ENCODE assay signal across 36 cellular contexts in genomic region chr3:27108322-27108721, GRCh38.
"Had no signal": no experiment of that assay in that cellular context is flagged by ENCODE, and none has a peak within 500 bp of the region (broad histone marks: within the 10 kb centered on the region; RNA-seq: fewer than 3 reads in every experiment).

No MANE protein-coding gene starts in this region.

- H3K9me3 ChIP-seq: adrenal gland, ascending aorta, body of pancreas, breast epithelium had no signal

- H3K9me3 Mint-ChIP-seq: activated naive CD4-positive, alpha-beta T cell treated with anti-CD3 and anti-CD28 coated beads for 36 hours; activated naive CD4-positive, alpha-beta T cell treated with anti-CD3 and anti-CD28 coated beads, Interleukin-2, amount 10 ng/mL, durations not matched to agents 7 days and 5 days; activated naive CD4-positive, alpha-beta T cell treated with anti-CD3 and anti-CD28 coated beads, Interleukin-2, amount 50 U/mL, for 24 hours; activated naive CD4-positive, alpha-beta T cell treated with anti-CD3 and anti-CD28 coated beads, Interleukin-2, amount 50 U/mL, for 72 hours; activated naive CD8-positive, alpha-beta T cell treated with anti-CD3 and anti-CD28 coated beads for 36 hours; activated naive CD8-positive, alpha-beta T cell treated with anti-CD3 and anti-CD28 coated beads, Interleukin-2, amount 10 ng/mL, durations not matched to agents 7 days and 5 days; activated naive CD8-positive, alpha-beta T cell treated with anti-CD3 and anti-CD28 coated beads, Interleukin-2, amount 50 U/mL, for 24 hours; activated T-cell treated with anti-CD3 and anti-CD28 coated beads, Interleukin-2, amount 50 U/mL, for 24 hours; activated T-cell treated with anti-CD3 and anti-CD28 coated beads, Interleukin-2, amount 50 U/mL, for 4 hours; activated T-cell treated with anti-CD3 and anti-CD28 coated beads, Interleukin-2, amount 50 U/mL, for 72 hours; activated T-helper 1 cell treated with anti-CD3 and anti-CD28 coated beads, Interleukin-12 subunit alpha, Interleukin-12 subunit beta, Interleukin-2, Interleukin-4 antibody, amounts not matched to agents 30 ng/mL and 10 ng/mL and 1 ng/mL, durations not matched to agents 14 hours and 24 hours and 36 hours; activated T-helper 17 cell treated with anti-CD3 and anti-CD28 coated beads, Interleukin-2, amount 50 U/mL, for 72 hours; brain; central memory CD8-positive, alpha-beta T cell had no signal

- H3K27me3 ChIP-seq: adrenal gland, ascending aorta, body of pancreas, brain microvascular endothelial cell, breast epithelium, cardiac muscle cell had no signal

- H3K4me1 ChIP-seq: adrenal gland, ascending aorta, body of pancreas, breast epithelium had no signal

- ATAC-seq: activated naive CD4-positive, alpha-beta T cell treated with anti-CD3 and anti-CD28 coated beads, Interleukin-2, amount 50 U/mL, for 72 hours; activated naive CD8-positive, alpha-beta T cell treated with anti-CD3 and anti-CD28 coated beads, Interleukin-2, amount 50 U/mL, for 24 hours; activated T-cell treated with anti-CD3 and anti-CD28 coated beads, Interleukin-2, amount 50 U/mL, for 4 hours; activated T-cell treated with anti-CD3 and anti-CD28 coated beads, Interleukin-2, amount 50 U/mL, for 72 hours; activated T-helper 17 cell treated with anti-CD3 and anti-CD28 coated beads, Interleukin-2, amount 50 U/mL, for 72 hours; body of pancreas had no signal

- H3K4me3 Mint-ChIP-seq: activated naive CD4-positive, alpha-beta T cell treated with anti-CD3 and anti-CD28 coated beads for 36 hours; activated naive CD4-positive, alpha-beta T cell treated with anti-CD3 and anti-CD28 coated beads, Interleukin-2, amount 10 ng/mL, durations not matched to agents 7 days and 5 days; activated naive CD4-positive, alpha-beta T cell treated with anti-CD3 and anti-CD28 coated beads, Interleukin-2, amount 50 U/mL, for 24 hours; activated naive CD8-positive, alpha-beta T cell; activated naive CD8-positive, alpha-beta T cell treated with anti-CD3 and anti-CD28 coated beads for 36 hours; activated naive CD8-positive, alpha-beta T cell treated with anti-CD3 and anti-CD28 coated beads, Interleukin-2, amount 10 ng/mL, durations not matched to agents 7 days and 5 days; activated naive CD8-positive, alpha-beta T cell treated with anti-CD3 and anti-CD28 coated beads, Interleukin-2, amount 50 U/mL, for 24 hours; activated T-cell treated with anti-CD3 and anti-CD28 coated beads, Interleukin-2, amount 50 U/mL, for 24 hours; activated T-cell treated with anti-CD3 and anti-CD28 coated beads, Interleukin-2, amount 50 U/mL, for 4 hours; activated T-cell treated with anti-CD3 and anti-CD28 coated beads, Interleukin-2, amount 50 U/mL, for 72 hours; activated T-helper 1 cell treated with anti-CD3 and anti-CD28 coated beads, Interleukin-12 subunit alpha, Interleukin-12 subunit beta, Interleukin-2, Interleukin-4 antibody, amounts not matched to agents 30 ng/mL and 10 ng/mL and 1 ng/mL, durations not matched to agents 14 hours and 24 hours and 36 hours; activated T-helper 17 cell treated with anti-CD3 and anti-CD28 coated beads, Interleukin-2, amount 50 U/mL, for 72 hours; brain; central memory CD8-positive, alpha-beta T cell had no signal

- H3K27ac ChIP-seq: adrenal gland, ascending aorta, body of pancreas, brain microvascular endothelial cell, breast epithelium, cardiac muscle cell had no signal

- DNase-seq: activated effector memory CD4-positive, alpha-beta T cell treated with anti-CD3 and anti-CD28 coated beads, Interleukin-2, amount 50 U/mL, for 16 hours; activated effector memory CD4-positive, alpha-beta T cell treated with Interleukin-2 at 50 U/mL for 16 hours; activated gamma-delta T cell; activated gamma-delta T cell treated with Interleukin-2 at 50 U/mL for 16 hours; activated naive CD4-positive, alpha-beta T cell; activated naive CD4-positive, alpha-beta T cell treated with anti-CD3 and anti-CD28 coated beads for 36 hours; activated naive CD4-positive, alpha-beta T cell treated with anti-CD3 and anti-CD28 coated beads, Interleukin-2, amount 10 ng/mL, durations not matched to agents 7 days and 5 days; activated naive CD4-positive, alpha-beta T cell treated with anti-CD3 and anti-CD28 coated beads, Interleukin-2, amount 50 U/mL, for 16 hours; activated naive CD4-positive, alpha-beta T cell treated with Interleukin-2 at 50 U/mL for 16 hours; activated naive CD8-positive, alpha-beta T cell treated with anti-CD3 and anti-CD28 coated beads for 36 hours; activated naive CD8-positive, alpha-beta T cell treated with anti-CD3 and anti-CD28 coated beads, Interleukin-2, amount 10 ng/mL, durations not matched to agents 7 days and 5 days; activated naive CD8-positive, alpha-beta T cell treated with anti-CD3 and anti-CD28 coated beads, Interleukin-2, amount 50 U/mL, for 24 hours; activated T-cell treated with anti-CD3 and anti-CD28 coated beads, Interleukin-2, amount 50 U/mL, for 24 hours; activated T-cell treated with anti-CD3 and anti-CD28 coated beads, Interleukin-2, amount 50 U/mL, for 4 hours; activated T-cell treated with anti-CD3 and anti-CD28 coated beads, Interleukin-2, amount 50 U/mL, for 48 hours; activated T-cell treated with anti-CD3 and anti-CD28 coated beads, Interleukin-2, amount 50 U/mL, for 72 hours; adrenal gland; amniotic stem cell; amygdala; anterior cingulate cortex; aorta; body of pancreas; brain microvascular endothelial cell; caudate nucleus; central memory CD4-positive, alpha-beta T cell; cerebellar nuclear complex had no signal

- H3K4me1 Mint-ChIP-seq: activated naive CD4-positive, alpha-beta T cell treated with anti-CD3 and anti-CD28 coated beads, Interleukin-2, amount 10 ng/mL, durations not matched to agents 7 days and 5 days; activated naive CD4-positive, alpha-beta T cell treated with anti-CD3 and anti-CD28 coated beads, Interleukin-2, amount 50 U/mL, for 24 hours; activated naive CD8-positive, alpha-beta T cell treated with anti-CD3 and anti-CD28 coated beads for 36 hours; activated naive CD8-positive, alpha-beta T cell treated with anti-CD3 and anti-CD28 coated beads, Interleukin-2, amount 10 ng/mL, durations not matched to agents 7 days and 5 days; activated naive CD8-positive, alpha-beta T cell treated with anti-CD3 and anti-CD28 coated beads, Interleukin-2, amount 50 U/mL, for 24 hours; activated T-helper 17 cell treated with anti-CD3 and anti-CD28 coated beads, Interleukin-2, amount 50 U/mL, for 72 hours; central memory CD8-positive, alpha-beta T cell had no signal

- H3K36me3 ChIP-seq: adrenal gland, ascending aorta, brain microvascular endothelial cell, breast epithelium, cardiac muscle cell had no signal

- H3K36me3 Mint-ChIP-seq: activated naive CD4-positive, alpha-beta T cell treated with anti-CD3 and anti-CD28 coated beads, Interleukin-2, amount 10 ng/mL, durations not matched to agents 7 days and 5 days; activated naive CD4-positive, alpha-beta T cell treated with anti-CD3 and anti-CD28 coated beads, Interleukin-2, amount 50 U/mL, for 24 hours; activated naive CD4-positive, alpha-beta T cell treated with anti-CD3 and anti-CD28 coated beads, Interleukin-2, amount 50 U/mL, for 72 hours; activated naive CD8-positive, alpha-beta T cell; activated naive CD8-positive, alpha-beta T cell treated with anti-CD3 and anti-CD28 coated beads for 36 hours; activated naive CD8-positive, alpha-beta T cell treated with anti-CD3 and anti-CD28 coated beads, Interleukin-2, amount 10 ng/mL, durations not matched to agents 7 days and 5 days; brain had no signal

- H3K27ac Mint-ChIP-seq: activated naive CD4-positive, alpha-beta T cell treated with anti-CD3 and anti-CD28 coated beads for 36 hours; activated naive CD4-positive, alpha-beta T cell treated with anti-CD3 and anti-CD28 coated beads, Interleukin-2, amount 10 ng/mL, durations not matched to agents 7 days and 5 days; activated naive CD4-positive, alpha-beta T cell treated with anti-CD3 and anti-CD28 coated beads, Interleukin-2, amount 50 U/mL, for 24 hours; activated naive CD4-positive, alpha-beta T cell treated with anti-CD3 and anti-CD28 coated beads, Interleukin-2, amount 50 U/mL, for 72 hours; activated naive CD8-positive, alpha-beta T cell; activated naive CD8-positive, alpha-beta T cell treated with anti-CD3 and anti-CD28 coated beads for 36 hours; activated naive CD8-positive, alpha-beta T cell treated with anti-CD3 and anti-CD28 coated beads, Interleukin-2, amount 10 ng/mL, durations not matched to agents 7 days and 5 days; activated naive CD8-positive, alpha-beta T cell treated with anti-CD3 and anti-CD28 coated beads, Interleukin-2, amount 50 U/mL, for 24 hours; activated T-cell treated with anti-CD3 and anti-CD28 coated beads, Interleukin-2, amount 50 U/mL, for 24 hours; activated T-cell treated with anti-CD3 and anti-CD28 coated beads, Interleukin-2, amount 50 U/mL, for 72 hours; activated T-helper 1 cell treated with anti-CD3 and anti-CD28 coated beads, Interleukin-12 subunit alpha, Interleukin-12 subunit beta, Interleukin-2, Interleukin-4 antibody, amounts not matched to agents 30 ng/mL and 10 ng/mL and 1 ng/mL, durations not matched to agents 14 hours and 24 hours and 36 hours; activated T-helper 17 cell treated with anti-CD3 and anti-CD28 coated beads, Interleukin-2, amount 50 U/mL, for 72 hours; brain had no signal

- H3K27me3 Mint-ChIP-seq: activated naive CD4-positive, alpha-beta T cell treated with anti-CD3 and anti-CD28 coated beads, Interleukin-2, amount 10 ng/mL, durations not matched to agents 7 days and 5 days; activated naive CD4-positive, alpha-beta T cell treated with anti-CD3 and anti-CD28 coated beads, Interleukin-2, amount 50 U/mL, for 24 hours; activated naive CD8-positive, alpha-beta T cell treated with anti-CD3 and anti-CD28 coated beads for 36 hours; activated naive CD8-positive, alpha-beta T cell treated with anti-CD3 and anti-CD28 coated beads, Interleukin-2, amount 50 U/mL, for 24 hours; activated T-helper 17 cell treated with anti-CD3 and anti-CD28 coated beads, Interleukin-2, amount 50 U/mL, for 72 hours; brain had no signal

- H3K4me3 ChIP-seq: adrenal gland, ascending aorta, body of pancreas, breast epithelium, cardiac muscle cell had no signal
